In the genomic region with DNA sequence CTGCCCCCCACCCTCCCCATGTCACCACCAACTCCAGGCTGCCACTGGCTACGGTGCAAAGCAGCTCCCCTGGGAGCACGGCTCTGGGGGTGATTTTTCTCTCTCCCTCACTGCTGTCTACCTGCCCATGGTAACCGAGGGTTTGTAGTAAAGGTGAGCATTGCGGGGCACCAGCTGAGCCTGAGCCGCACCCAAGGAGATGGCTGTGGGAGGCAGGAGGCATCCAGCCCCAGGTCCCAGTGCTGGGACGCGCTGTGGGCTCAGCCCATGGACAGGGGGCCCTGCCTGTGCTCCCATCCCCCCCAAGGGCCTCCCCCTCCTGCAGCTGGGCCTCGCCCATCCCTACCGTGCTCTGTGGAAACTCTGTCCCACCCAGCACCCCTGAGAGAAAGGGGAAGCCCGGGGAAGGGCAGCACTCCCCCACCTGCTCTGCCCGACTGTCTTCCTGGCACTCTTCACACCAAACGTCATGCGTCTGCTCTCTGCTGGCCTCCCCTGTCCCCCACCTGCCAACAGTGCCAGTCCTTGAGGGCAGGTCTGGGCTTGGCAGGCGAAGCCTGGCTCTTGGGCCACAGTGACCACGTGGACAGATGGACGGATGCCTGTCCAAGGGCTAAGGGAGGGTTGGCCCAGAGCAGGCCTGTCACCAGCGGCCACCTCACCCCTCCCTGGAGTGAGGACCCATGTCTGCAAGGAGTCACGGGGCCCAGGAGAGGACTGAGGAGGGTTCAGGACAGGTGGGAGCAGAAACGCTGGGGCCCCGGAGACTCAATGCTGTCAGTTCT, we compare ENCODE assay signal across 1 cellular context.
TF ChIP-seq lines count a peak whose summit lies in the region.

No MANE protein-coding gene starts in this region.

TF ChIP-seq in IMR-90, 13 proteins besides CTCF, POLR2A, EP300 and RAD21:
- TF ChIP-seq RFX5 (IDR thresholded peaks at IDR 0.05; ENCODE audit: low read depth, low read length) (no peak), FOS (IDR thresholded peaks at IDR 0.05; ENCODE audit: low read depth, low read length) (no peak), CEBPB (IDR thresholded peaks at IDR 0.05; ENCODE audit: low read depth, low read length) (no peak), SMC3 (IDR thresholded peaks at IDR 0.05; ENCODE audit: low read depth, low read length) (no peak), RCOR1 (IDR thresholded peaks at IDR 0.05; ENCODE audit: insufficient replicate concordance, low read length) (no peak), MAZ (IDR thresholded peaks at IDR 0.05; ENCODE audit: borderline replicate concordance, low read depth, low read length) (no peak), CHD1 (IDR thresholded peaks at IDR 0.05; ENCODE audit: low read depth, low read length) (no peak), NFE2L2 (IDR thresholded peaks at IDR 0.05; ENCODE audit: low read depth, low read length) (no peak), MAFK (IDR thresholded peaks at IDR 0.05; ENCODE audit: low read depth, low read length) (no peak), MXI1 (IDR thresholded peaks at IDR 0.05; ENCODE audit: borderline replicate concordance, low read depth, low read length) (no peak), BHLHE40 (IDR thresholded peaks at IDR 0.05; ENCODE audit: low read depth, low read length) (no peak)
- TF ChIP-seq, protein P1, sequence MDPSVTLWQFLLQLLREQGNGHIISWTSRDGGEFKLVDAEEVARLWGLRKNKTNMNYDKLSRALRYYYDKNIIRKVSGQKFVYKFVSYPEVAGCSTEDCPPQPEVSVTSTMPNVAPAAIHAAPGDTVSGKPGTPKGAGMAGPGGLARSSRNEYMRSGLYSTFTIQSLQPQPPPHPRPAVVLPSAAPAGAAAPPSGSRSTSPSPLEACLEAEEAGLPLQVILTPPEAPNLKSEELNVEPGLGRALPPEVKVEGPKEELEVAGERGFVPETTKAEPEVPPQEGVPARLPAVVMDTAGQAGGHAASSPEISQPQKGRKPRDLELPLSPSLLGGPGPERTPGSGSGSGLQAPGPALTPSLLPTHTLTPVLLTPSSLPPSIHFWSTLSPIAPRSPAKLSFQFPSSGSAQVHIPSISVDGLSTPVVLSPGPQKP (IDR thresholded peaks at IDR 0.05; ENCODE audit: borderline replicate concordance, low read depth, low read length): no peak
- TF ChIP-seq, protein P2, sequence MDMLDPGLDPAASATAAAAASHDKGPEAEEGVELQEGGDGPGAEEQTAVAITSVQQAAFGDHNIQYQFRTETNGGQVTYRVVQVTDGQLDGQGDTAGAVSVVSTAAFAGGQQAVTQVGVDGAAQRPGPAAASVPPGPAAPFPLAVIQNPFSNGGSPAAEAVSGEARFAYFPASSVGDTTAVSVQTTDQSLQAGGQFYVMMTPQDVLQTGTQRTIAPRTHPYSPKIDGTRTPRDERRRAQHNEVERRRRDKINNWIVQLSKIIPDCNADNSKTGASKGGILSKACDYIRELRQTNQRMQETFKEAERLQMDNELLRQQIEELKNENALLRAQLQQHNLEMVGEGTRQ (IDR thresholded peaks at IDR 0.05; ENCODE audit: low read depth, low read length): no peak
